ENCODE assay signal across 8 cellular contexts in genomic region chr20:51014797-51015722, GRCh38. TPM values are rescaled to one million over a fixed set of nuclear protein-coding genes. Genes with fewer than 3 reads are reported as not detected.
DNase-seq lines count a peak whose midpoint lies in the region; ATAC-seq and TF ChIP-seq lines count a peak whose summit lies in the region.

No MANE protein-coding gene starts in this region.

- TF ChIP-seq CTCF in NB4 (IDR thresholded peaks at IDR 0.05; ENCODE audit: low read depth, low read length) (peak; percentile 95), spleen (IDR thresholded peaks at IDR 0.05 in 8 of 11, conservative IDR thresholded peaks at IDR 0.05 in 3 of 11) (peak in 7 of 11 experiments; percentile 33 to 58 (median 46))

- no peak overlapping the region for H3K27ac ChIP-seq in spleen

- H3K4me1 Mint-ChIP-seq in activated T-cell treated with anti-CD3 and anti-CD28 coated beads, Interleukin-2, amount 50 U/mL, for 72 hours (ENCODE audit: low read depth) = no peaks in the 10 kb centered on the region

- intact Hi-C loops in Right ventricle myocardium superior (cut with DNase I) = no loop called here
- intact Hi-C loops in cardiac septum (cut with DNase I) = no loop called here
- intact Hi-C loops in left cardiac atrium (cut with DNase I) = no loop called here
- intact Hi-C loops in spleen (cut with DNase I; ENCODE audit: low total_unique reads) = no loop called here
- intact Hi-C loops in sciatic nerve (cut with DNase I) = no loop called here

- H3K27ac Mint-ChIP-seq in activated T-cell treated with anti-CD3 and anti-CD28 coated beads, Interleukin-2, amount 50 U/mL, for 72 hours = no peak overlapping the region

- H3K36me3 ChIP-seq in spleen = no peaks in the 10 kb centered on the region

- H3K4me3 ChIP-seq in NB4 (ENCODE audit: low read depth, low read length) (no peak overlapping the region), spleen (no peak overlapping the region)

- no peaks in the 10 kb centered on the region for H3K36me3 Mint-ChIP-seq in activated T-cell treated with anti-CD3 and anti-CD28 coated beads, Interleukin-2, amount 50 U/mL, for 72 hours (ENCODE audit: insufficient read depth in 2 of 2)

- peaks cover 0 to 8% (median 0%) of the 10 kb centered on the region in 6 donors for H3K4me1 ChIP-seq in spleen

- H3K9me3 ChIP-seq in spleen = no peaks in the 10 kb centered on the region

- 36 to 43% (median 41%) methylated on average over 14 to 16 of the region's 16 CpGs for WGBS in spleen, 5 donors

- H3K27me3 Mint-ChIP-seq in activated T-cell treated with anti-CD3 and anti-CD28 coated beads, Interleukin-2, amount 50 U/mL, for 72 hours (ENCODE audit: low read depth) = peaks cover 38% of the 10 kb centered on the region

- no peaks in the 10 kb centered on the region for H3K9me3 Mint-ChIP-seq in activated T-cell treated with anti-CD3 and anti-CD28 coated beads, Interleukin-2, amount 50 U/mL, for 72 hours

- peaks cover 0 to 56% (median 0%) of the 10 kb centered on the region in 7 donors for H3K27me3 ChIP-seq in spleen (replicated peaks in 1 of 7)

- no peak for DNase-seq in Right ventricle myocardium superior
- DNase-seq in cardiac septum (ENCODE audit: low spot score) = no peak
- peak; percentile 53 for DNase-seq in NB4 (ENCODE audit: low read depth)
- peak; percentile 25 to 29 for DNase-seq in activated T-cell treated with anti-CD3 and anti-CD28 coated beads, Interleukin-2, amount 50 U/mL, for 72 hours
- DNase-seq in left cardiac atrium = no peak
- peak; percentile 59 for DNase-seq in spleen
- no peak for DNase-seq in sciatic nerve (ENCODE audit: low spot score)

- H3K4me3 Mint-ChIP-seq in activated T-cell treated with anti-CD3 and anti-CD28 coated beads, Interleukin-2, amount 50 U/mL, for 72 hours = no peak overlapping the region

- TF ChIP-seq POLR2A in NB4 (IDR thresholded peaks at IDR 0.05; ENCODE audit: extremely low read depth, insufficient read length) (no peak), spleen (IDR thresholded peaks at IDR 0.05) (no peak)

- ATAC-seq in Right ventricle myocardium superior (ENCODE audit: poor library complexity) (peak; percentile 46), left cardiac atrium (peak; percentile 30 to 39), sciatic nerve (no peak), GM19023 (IDR thresholded peaks at IDR 0.05; ENCODE audit: unreplicated experiment) (no peak)
- ATAC-seq in activated T-cell treated with anti-CD3 and anti-CD28 coated beads, Interleukin-2, amount 50 U/mL, for 72 hours (replicated peaks in 1 of 2) = no peak

RNA-seq across cellular contexts. Expression of gene KCNG1, which starts 7.8 kb away (rescaled TPM):
- 0.32 TPM for total RNA-seq in Right ventricle myocardium superior
- 0.48 TPM for total RNA-seq in cardiac septum
- 1 to 10 TPM; 1.6 to 4.0 TPM for total RNA-seq in activated T-cell treated with anti-CD3 and anti-CD28 coated beads, Interleukin-2, amount 50 U/mL, for 72 hours
- total RNA-seq in left cardiac atrium = under 1 TPM; 0.27 to 0.65 TPM
- total RNA-seq in spleen = 1 to 10 TPM; 1.6 to 5.0 (median 3.5) TPM
- 1 to 10 TPM in 2 of 3 donors, under 1 TPM in 1; 0.35 to 3.0 (median 1.9) TPM for polyA plus RNA-seq in spleen
- 3.5 TPM for total RNA-seq in sciatic nerve

RNA-seq across cellular contexts. Expression of gene MOCS3, which starts 56.4 kb away (rescaled TPM):
- total RNA-seq in Right ventricle myocardium superior (2.9 TPM), cardiac septum (2.8 TPM), left cardiac atrium (1 to 10 TPM; 2.4 to 2.9 TPM), spleen (1 to 10 TPM; 3.4 to 7.0 (median 5.3) TPM), sciatic nerve (3.1 TPM)
- total RNA-seq in activated T-cell treated with anti-CD3 and anti-CD28 coated beads, Interleukin-2, amount 50 U/mL, for 72 hours = 1 to 10 TPM; 4.1 to 4.2 TPM
- 1 to 10 TPM; 2.6 to 4.2 (median 3.2) TPM for polyA plus RNA-seq in spleen

RNA-seq across cellular contexts. Expression of gene DPM1, which starts 56.7 kb away (rescaled TPM):
- total RNA-seq in Right ventricle myocardium superior (36.3 TPM), cardiac septum (48.6 TPM), left cardiac atrium (10 to 100 TPM; 31.2 to 41.1 TPM), spleen (10 to 100 TPM; 28.1 to 62.5 (median 37.9) TPM), sciatic nerve (32.9 TPM)
- total RNA-seq in activated T-cell treated with anti-CD3 and anti-CD28 coated beads, Interleukin-2, amount 50 U/mL, for 72 hours = 10 to 100 TPM; 56.6 to 64.3 TPM
- 10 to 100 TPM; 40.7 to 65.0 (median 46.9) TPM for polyA plus RNA-seq in spleen

Comparison
In these comparisons a context has a peak if more than half of its experiments do, and no peak if none do; other contexts are left out.
1. ATAC-seq: peak in Right ventricle myocardium superior (single experiment) and left cardiac atrium (2 of 2); none in activated T-cell treated with anti-CD3 and anti-CD28 coated beads, Interleukin-2, amount 50 U/mL, for 72 hours (0 of 2), sciatic nerve (single experiment) and GM19023 (single experiment).
2. DNase-seq: peak in NB4 (single experiment), activated T-cell treated with anti-CD3 and anti-CD28 coated beads, Interleukin-2, amount 50 U/mL, for 72 hours (2 of 2) and spleen (single experiment); none in Right ventricle myocardium superior (single experiment), cardiac septum (single experiment), left cardiac atrium (single experiment) and sciatic nerve (single experiment).